Comparison of ENCODE assay signal across 11 cellular contexts in genomic region chr20:59028812-59029211, GRCh38. TPM values are rescaled to one million over a fixed set of nuclear protein-coding genes. Genes with fewer than 3 reads are reported as not detected.
A peak's percentile ranks its signal among the peaks of the same experiment; 100 is the strongest.
DNase-seq lines count a peak whose midpoint lies in the region; ATAC-seq and TF ChIP-seq lines count a peak whose summit lies in the region.
"Had no signal": no experiment of that assay in that cellular context is flagged by ENCODE, and none has a peak within 500 bp of the region (broad histone marks: within the 10 kb centered on the region; RNA-seq: fewer than 3 reads in every experiment).

No MANE protein-coding gene starts in this region.

- peak overlapping the region; percentile 43 for H3K27ac Mint-ChIP-seq in activated naive CD4-positive, alpha-beta T cell treated with anti-CD3 and anti-CD28 coated beads for 36 hours
- H3K27ac Mint-ChIP-seq in activated B cell treated with CpG ODN at 0.5 μM for 24 hours, result no peak overlapping the region
- peak overlapping the region in 1 of 2 donors; percentile 78 for H3K27ac Mint-ChIP-seq in stimulated activated naive CD8-positive, alpha-beta T cell treated with anti-CD3 and anti-CD28 coated beads, Interleukin-15, amount 100 ng/mL, for 72 hours

- peak overlapping the region; percentile 45 for H3K4me3 ChIP-seq in fibroblast of villous mesenchyme (ENCODE audit: low read depth, low read length)

- H3K27me3 Mint-ChIP-seq in activated naive CD4-positive, alpha-beta T cell treated with anti-CD3 and anti-CD28 coated beads for 36 hours (ENCODE audit: low read depth), result no peaks in the 10 kb centered on the region
- H3K27me3 Mint-ChIP-seq in activated B cell treated with CpG ODN at 0.5 μM for 24 hours, result no peaks in the 10 kb centered on the region
- no peaks in the 10 kb centered on the region for H3K27me3 Mint-ChIP-seq in stimulated activated naive CD8-positive, alpha-beta T cell treated with anti-CD3 and anti-CD28 coated beads, Interleukin-15, amount 100 ng/mL, for 72 hours

- no peaks in the 10 kb centered on the region for H3K9me3 Mint-ChIP-seq in activated naive CD4-positive, alpha-beta T cell treated with anti-CD3 and anti-CD28 coated beads for 36 hours
- no peaks in the 10 kb centered on the region for H3K9me3 Mint-ChIP-seq in activated B cell treated with CpG ODN at 0.5 μM for 24 hours
- no peaks in the 10 kb centered on the region for H3K9me3 Mint-ChIP-seq in stimulated activated naive CD8-positive, alpha-beta T cell treated with anti-CD3 and anti-CD28 coated beads, Interleukin-15, amount 100 ng/mL, for 72 hours
- H3K9me3 Mint-ChIP-seq: CD14-positive monocyte had no signal

- H3K36me3 Mint-ChIP-seq in activated naive CD4-positive, alpha-beta T cell treated with anti-CD3 and anti-CD28 coated beads for 36 hours (ENCODE audit: low read depth), result peaks cover 53% of the 10 kb centered on the region
- H3K36me3 Mint-ChIP-seq in activated B cell treated with CpG ODN at 0.5 μM for 24 hours (ENCODE audit: low read depth), result peaks cover 83% of the 10 kb centered on the region

- TF ChIP-seq CTCF in activated B cell treated with CpG ODN at 0.5 μM for 24 hours (IDR thresholded peaks at IDR 0.05) (no peak), fibroblast of villous mesenchyme (IDR thresholded peaks at IDR 0.05; ENCODE audit: insufficient read depth, low read depth, low read length) (no peak)

- no peak for ATAC-seq in activated B cell treated with CpG ODN at 0.5 μM for 24 hours (ENCODE audit: low read depth)
- no peak for ATAC-seq in stimulated activated naive CD8-positive, alpha-beta T cell treated with anti-CD3 and anti-CD28 coated beads, Interleukin-15, amount 100 ng/mL, for 72 hours
- ATAC-seq in HG03280 (IDR thresholded peaks at IDR 0.05; ENCODE audit: unreplicated experiment), result no peak

- DNase-seq in activated naive CD4-positive, alpha-beta T cell treated with anti-CD3 and anti-CD28 coated beads for 36 hours, result no peak
- no peak for DNase-seq in activated naive CD4-positive, alpha-beta T cell (lab: John Stamatoyannopoulos, UW)
- DNase-seq in activated B cell treated with CpG ODN at 0.5 μM for 24 hours (no peak), fibroblast of villous mesenchyme (ENCODE audit: low read depth) (peak; percentile 16), NCI-H82 treated with DMSO at 0.1 percent for 48 hours (lab: John Stamatoyannopoulos, UW; ENCODE audit: unreplicated experiment) (no peak), KBM-7 (no peak)
- DNase-seq in stimulated activated naive CD8-positive, alpha-beta T cell treated with anti-CD3 and anti-CD28 coated beads, Interleukin-15, amount 100 ng/mL, for 72 hours, result no peak
- DNase-seq: erythroblast had no signal

- intact Hi-C loops in activated naive CD4-positive, alpha-beta T cell treated with anti-CD3 and anti-CD28 coated beads for 36 hours (cut with micrococcal nuclease), result no loop called here
- intact Hi-C loops in activated B cell treated with CpG ODN at 0.5 μM for 24 hours (cut with micrococcal nuclease), result no loop called here

- CTCF ChIA-PET in activated naive CD4-positive, alpha-beta T cell treated with anti-CD3 and anti-CD28 coated beads for 36 hours (lab: Charles Lee), result interaction anchor here (0.6 kb wide), 1 partner anchor 638 kb away, joined by 4 read pairs; no protein-coding TSS in a partner anchor
- CTCF ChIA-PET in activated B cell treated with CpG ODN at 0.5 μM for 24 hours (lab: Charles Lee), result interaction anchor here (0.7 kb wide), 1 partner anchor 162 kb away, joined by 4 read pairs; no protein-coding TSS in a partner anchor

- peaks cover 65% of the 10 kb centered on the region for H3K4me1 Mint-ChIP-seq in activated naive CD4-positive, alpha-beta T cell treated with anti-CD3 and anti-CD28 coated beads for 36 hours (ENCODE audit: low read depth)
- peaks cover 60% of the 10 kb centered on the region for H3K4me1 Mint-ChIP-seq in activated B cell treated with CpG ODN at 0.5 μM for 24 hours
- peaks cover 62% of the 10 kb centered on the region for H3K4me1 Mint-ChIP-seq in stimulated activated naive CD8-positive, alpha-beta T cell treated with anti-CD3 and anti-CD28 coated beads, Interleukin-15, amount 100 ng/mL, for 72 hours

- in situ Hi-C loops in KBM-7 (cut with MboI; ENCODE audit: low pct_unique_long_range_greater_than_20kb, low sequenced_read_pairs), result no loop called here

- H3K4me3 Mint-ChIP-seq in activated naive CD4-positive, alpha-beta T cell treated with anti-CD3 and anti-CD28 coated beads for 36 hours, result peak overlapping the region; percentile 0
- peak overlapping the region; percentile 12 for H3K4me3 Mint-ChIP-seq in activated B cell treated with CpG ODN at 0.5 μM for 24 hours
- peak overlapping the region; percentile 51 to 91 for H3K4me3 Mint-ChIP-seq in stimulated activated naive CD8-positive, alpha-beta T cell treated with anti-CD3 and anti-CD28 coated beads, Interleukin-15, amount 100 ng/mL, for 72 hours
- H3K4me3 Mint-ChIP-seq: CD14-positive monocyte had no signal

- POLR2A ChIA-PET in activated B cell treated with CpG ODN at 0.5 μM for 24 hours (lab: Charles Lee), result interaction anchor here (0.6 to 0.9 kb wide), 5 partner anchors 9 to 140 kb away, joined by 3 to 4 read pairs (median 3); partner anchors contain the start of gene TUBB1

RNA-seq across cellular contexts. Expression of gene ATP5F1E, which starts 3.3 kb away (rescaled TPM):
- 10 to 100 TPM; 74.5 to 86.3 TPM for total RNA-seq in activated naive CD4-positive, alpha-beta T cell treated with anti-CD3 and anti-CD28 coated beads for 36 hours
- total RNA-seq in activated B cell treated with CpG ODN at 0.5 μM for 24 hours, result 84.0 and 86.1 TPM in 2 replicates
- 27.2 and 27.7 TPM in 2 replicates for total RNA-seq in fibroblast of villous mesenchyme

RNA-seq across cellular contexts. Expression of gene TUBB1, which starts 9.6 kb away (rescaled TPM):
- not detected for total RNA-seq in activated naive CD4-positive, alpha-beta T cell treated with anti-CD3 and anti-CD28 coated beads for 36 hours
- total RNA-seq in activated B cell treated with CpG ODN at 0.5 μM for 24 hours, result 0.05 and 0.09 TPM in 2 replicates
- total RNA-seq in fibroblast of villous mesenchyme, result not detected in 2 replicates
- total RNA-seq: activated CD8-positive, alpha-beta memory T cell treated with anti-CD3 and anti-CD28 coated beads for 36 hours had no signal

RNA-seq across cellular contexts. Expression of gene PRELID3B, which starts 13.8 kb away (rescaled TPM):
- total RNA-seq in activated naive CD4-positive, alpha-beta T cell treated with anti-CD3 and anti-CD28 coated beads for 36 hours, result 100 to 1,000 TPM; 170 to 180 TPM
- total RNA-seq in activated B cell treated with CpG ODN at 0.5 μM for 24 hours (54.2 and 58.4 TPM in 2 replicates), fibroblast of villous mesenchyme (61.2 and 85.1 TPM in 2 replicates)

RNA-seq across cellular contexts. Expression of gene CTSZ, which starts 21.8 kb away (rescaled TPM):
- 10 to 100 TPM; 17.3 to 17.9 TPM for total RNA-seq in activated naive CD4-positive, alpha-beta T cell treated with anti-CD3 and anti-CD28 coated beads for 36 hours
- total RNA-seq in activated B cell treated with CpG ODN at 0.5 μM for 24 hours (262 and 278 TPM in 2 replicates), fibroblast of villous mesenchyme (79.9 and 92.1 TPM in 2 replicates)

RNA-seq across cellular contexts. Expression of gene NELFCD, which starts 47.8 kb away (rescaled TPM):
- total RNA-seq in activated naive CD4-positive, alpha-beta T cell treated with anti-CD3 and anti-CD28 coated beads for 36 hours, result 100 to 1,000 TPM; 102 to 103 TPM
- total RNA-seq in activated B cell treated with CpG ODN at 0.5 μM for 24 hours (97.2 and 107 TPM in 2 replicates), fibroblast of villous mesenchyme (37.7 and 38.9 TPM in 2 replicates)

Comparison
In these comparisons a context has a peak if more than half of its experiments do, and no peak if none do; other contexts are left out.
1. H3K4me3 Mint-ChIP-seq: peak in every context shown above with its lines; median percentile 71 in stimulated activated naive CD8-positive, alpha-beta T cell treated with anti-CD3 and anti-CD28 coated beads, Interleukin-15, amount 100 ng/mL, for 72 hours; 12 in activated B cell treated with CpG ODN at 0.5 μM for 24 hours; 0 in activated naive CD4-positive, alpha-beta T cell treated with anti-CD3 and anti-CD28 coated beads for 36 hours.